In genomic region chr3:149812165-149812605, GRCh38 we compare ENCODE assay signal across 8 cellular contexts. TPM values are rescaled to one million over a fixed set of nuclear protein-coding genes. Genes with fewer than 3 reads are reported as not detected.
DNase-seq lines count a peak whose midpoint lies in the region; ATAC-seq and TF ChIP-seq lines count a peak whose summit lies in the region.

No MANE protein-coding gene starts in this region.

- in situ Hi-C loops in Panc1 (cut with HindIII; ENCODE audit: low pct_unique_long_range_greater_than_20kb, low sequenced_read_pairs), result no loop called here

- TF ChIP-seq EP300 in esophagus muscularis mucosa (IDR thresholded peaks at IDR 0.05), result no peak

- H3K36me3 ChIP-seq in DND-41 (ENCODE audit: insufficient read depth, low read length) (no peaks in the 10 kb centered on the region), Panc1 (ENCODE audit: control insufficient read depth, insufficient read depth, low read length) (no peaks in the 10 kb centered on the region; the same call in 1 of the 2 replicates), esophagus muscularis mucosa (no peaks in the 10 kb centered on the region)

- ATAC-seq in DND-41 (ENCODE audit: insufficient read depth, low read depth) (no peak), Panc1 (no peak), HG02852 (IDR thresholded peaks at IDR 0.05; ENCODE audit: unreplicated experiment) (no peak)

- BruUV-seq in Panc1 (replicated peaks; lab: Mats Ljungman, UMichigan), result TSS peak; percentile 95

- no peaks in the 10 kb centered on the region for H3K36me3 Mint-ChIP-seq in progenitor cell of endocrine pancreas (ENCODE audit: insufficient read depth)

- intact Hi-C loops in Panc1 (cut with micrococcal nuclease; ENCODE audit: unreplicated experiment), result no loop called here
- intact Hi-C loops in esophagus muscularis mucosa (cut with DNase I), result no loop called here

- H3K27me3 ChIP-seq in DND-41 (ENCODE audit: insufficient read depth, low read length, poor library complexity), result no peaks in the 10 kb centered on the region
- H3K27me3 ChIP-seq in Panc1 (ENCODE audit: control insufficient read depth, insufficient read depth, low read length), result no peaks in the 10 kb centered on the region
- H3K27me3 ChIP-seq in esophagus muscularis mucosa, result no peaks in the 10 kb centered on the region

- TF ChIP-seq POLR2A in esophagus muscularis mucosa (IDR thresholded peaks at IDR 0.05; ENCODE audit: low read depth), result no peak

- peaks cover 26% of the 10 kb centered on the region for H3K4me1 Mint-ChIP-seq in progenitor cell of endocrine pancreas (ENCODE audit: low read depth)

- CTCF ChIA-PET in Panc1 (lab: Charles Lee), result no interaction called here

- H3K9me3 ChIP-seq in DND-41 (ENCODE audit: insufficient read depth, low read length, severe bottlenecking) (no peaks in the 10 kb centered on the region), Panc1 (ENCODE audit: control insufficient read depth, insufficient read depth, low read depth, low read length) (no peaks in the 10 kb centered on the region), esophagus muscularis mucosa (no peaks in the 10 kb centered on the region)

- H4K20me1 ChIP-seq in DND-41 (ENCODE audit: insufficient read depth, low read length), result peaks cover 21% of the 10 kb centered on the region; the same call in 1 of the 2 replicates

- H3K4me3 ChIP-seq in DND-41 (ENCODE audit: low read depth in 1 of 2, low read length in 2 of 2), result peak overlapping the region in 1 of 2 experiments; percentile 69; a peak in 2 of 4 replicates
- peak overlapping the region; percentile 85 to 95 for H3K4me3 ChIP-seq in Panc1 (ENCODE audit: low read depth in 2 of 2, low read length in 2 of 2)
- H3K4me3 ChIP-seq in esophagus muscularis mucosa, result peak overlapping the region; percentile 67 to 91 (median 81)

- peaks cover 41% of the 10 kb centered on the region for H3K79me2 ChIP-seq in DND-41 (ENCODE audit: insufficient read depth, low read length)

- H3K9ac ChIP-seq in DND-41 (ENCODE audit: low read depth, low read length), result peak overlapping the region; percentile 74

- H3K4me1 ChIP-seq in DND-41 (ENCODE audit: insufficient read depth, low read length) (peaks cover 34% of the 10 kb centered on the region), Panc1 (ENCODE audit: control insufficient read depth, insufficient read depth, low read length) (peaks cover 37% of the 10 kb centered on the region), esophagus muscularis mucosa (peaks cover 34 to 49% (median 42%) of the 10 kb centered on the region in 4 donors)

- POLR2A ChIA-PET in Panc1 (lab: Charles Lee), result interaction anchor here (0.5 kb wide), 1 partner anchor 272 kb away, joined by 3 read pairs; no protein-coding TSS in a partner anchor

- H3K27ac ChIP-seq in DND-41 (ENCODE audit: low read length), result peak overlapping the region; percentile 92
- peak overlapping the region; percentile 95 for H3K27ac ChIP-seq in Panc1 (ENCODE audit: low read length)
- peak overlapping the region; percentile 91 to 98 (median 96) for H3K27ac ChIP-seq in esophagus muscularis mucosa (replicated peaks in 1 of 4)

- TF ChIP-seq CTCF in DND-41 (IDR thresholded peaks at IDR 0.05; ENCODE audit: borderline replicate concordance, extremely low read depth, low read length, poor library complexity, severe bottlenecking) (no peak), Panc1 (IDR thresholded peaks at IDR 0.05) (no peak), esophagus muscularis mucosa (IDR thresholded peaks at IDR 0.05) (peak in 1 of 3 experiments; percentile 3), progenitor cell of endocrine pancreas (IDR thresholded peaks at IDR 0.05; ENCODE audit: unreplicated experiment) (no peak)

- WGBS in esophagus muscularis mucosa, result 22% methylated on average over 13 of the region's 13 CpGs

- peak overlapping the region; percentile 99 for H3K27ac Mint-ChIP-seq in progenitor cell of endocrine pancreas

- H3K27me3 Mint-ChIP-seq in progenitor cell of endocrine pancreas, result no peaks in the 10 kb centered on the region

- peak overlapping the region; percentile 96 for H3K4me3 Mint-ChIP-seq in progenitor cell of endocrine pancreas (ENCODE audit: low read depth)

- H3K9me3 Mint-ChIP-seq in progenitor cell of endocrine pancreas (ENCODE audit: low read depth), result no peaks in the 10 kb centered on the region

- peak overlapping the region; percentile 73 for H3K4me2 ChIP-seq in DND-41 (ENCODE audit: insufficient read depth, low read length)

- DNase-seq in DND-41 (no peak), Panc1 (ENCODE audit: low read depth, low spot score) (peak; percentile 76), esophagus muscularis mucosa (ENCODE audit: extremely low spot score) (peak; percentile 95), progenitor cell of endocrine pancreas (ENCODE audit: low spot score, unreplicated experiment) (peak; percentile 9), DMS 273 treated with DMSO at 0.1 percent for 48 hours (lab: John Stamatoyannopoulos, UW) (no peak), DMS79 treated with DMSO at 0.1 percent for 48 hours (lab: John Stamatoyannopoulos, UW) (no peak)
- DNase-seq in stimulated activated naive CD4-positive, alpha-beta T cell (lab: John Stamatoyannopoulos, UW), result no peak

- peak overlapping the region; percentile 96 for H2AFZ ChIP-seq in DND-41 (ENCODE audit: low read depth, low read length)

RNA-seq across cellular contexts. Expression of gene RNF13, which starts 0.8 kb away (rescaled TPM):
- total RNA-seq in Panc1 (2021; ENCODE audit: unreplicated experiment) (76.9 TPM), esophagus muscularis mucosa (10 to 100 TPM; 52.9 to 95.1 (median 78.2) TPM), progenitor cell of endocrine pancreas (29.8 and 31.1 TPM in 2 replicates)
- polyA plus RNA-seq in Panc1 (2012; ENCODE audit: insufficient read length), result 37.4 TPM

RNA-seq across cellular contexts. Expression of gene ANKUB1, which starts 19.8 kb away (rescaled TPM):
- total RNA-seq in Panc1 (2021; ENCODE audit: unreplicated experiment) (not detected), esophagus muscularis mucosa (under 1 TPM in 1 of 4 donors, not detected in 3; 0.13 TPM), progenitor cell of endocrine pancreas (not detected in 2 replicates)
- polyA plus RNA-seq in Panc1 (2012; ENCODE audit: insufficient read length), result not detected

RNA-seq across cellular contexts. Expression of gene COMMD2, which starts 59.9 kb away (rescaled TPM):
- total RNA-seq in Panc1 (2021; ENCODE audit: unreplicated experiment), result 70.2 TPM
- polyA plus RNA-seq in Panc1 (2012; ENCODE audit: insufficient read length), result 53.1 TPM
- total RNA-seq in esophagus muscularis mucosa, result 10 to 100 TPM; 16.6 to 28.3 (median 20.9) TPM
- 55.3 and 60.8 TPM in 2 replicates for total RNA-seq in progenitor cell of endocrine pancreas

Comparison
In these comparisons a context has a peak if more than half of its experiments do, and no peak if none do; other contexts are left out.
1. DNase-seq: peak in Panc1 (single experiment), esophagus muscularis mucosa (single experiment) and progenitor cell of endocrine pancreas (single experiment); none in DND-41 (single experiment), DMS 273 treated with DMSO at 0.1 percent for 48 hours (single experiment), DMS79 treated with DMSO at 0.1 percent for 48 hours (single experiment) and stimulated activated naive CD4-positive, alpha-beta T cell (0 of 6).
2. Peak in every context shown above with its lines, with median percentiles within 50 percentile points of each other: H3K27ac ChIP-seq.